Comparison of ENCODE assay signal across 8 cellular contexts in genomic region chr17:51153210-51154072, GRCh38. TPM values are rescaled to one million over a fixed set of nuclear protein-coding genes. Genes with fewer than 3 reads are reported as not detected.
A peak's percentile ranks its signal among the peaks of the same experiment; 100 is the strongest.
DNase-seq lines count a peak whose midpoint lies in the region; ATAC-seq and TF ChIP-seq lines count a peak whose summit lies in the region.

Gene NME1 (plus strand): TSS chr17:51153559. CDS start chr17:51155655, 2,096 bp downstream.

- no peak within 1 kb of the TSS for H3K27ac Mint-ChIP-seq in neural progenitor cell

- H3K36me3 ChIP-seq in HAP-1 (replicated peaks), result peaks cover 32% of the 10 kb centered on the region
- peaks cover 37% of the 10 kb centered on the region for H3K36me3 ChIP-seq in MG63
- H3K36me3 ChIP-seq in neural progenitor cell, result peaks cover 4% of the 10 kb centered on the region
- peaks cover 0 to 6% (median 0%) of the 10 kb centered on the region in 5 donors for H3K36me3 ChIP-seq in subcutaneous abdominal adipose tissue (ENCODE audit: control insufficient read depth in 5 of 5, insufficient read depth in 5 of 5, low read length in 5 of 5)

- no peaks in the 10 kb centered on the region for H3K9me3 Mint-ChIP-seq in neural progenitor cell

- no peaks in the 10 kb centered on the region for H4K20me1 ChIP-seq in neural progenitor cell (ENCODE audit: low read depth)

- peak within 1 kb of the TSS; percentile 86 for H3K4me2 ChIP-seq in neural progenitor cell

- H3K9ac ChIP-seq in neural progenitor cell, result peak within 1 kb of the TSS; percentile 75
- H3K9ac ChIP-seq in subcutaneous abdominal adipose tissue (ENCODE audit: low read length in 5 of 5), result peak within 1 kb of the TSS; percentile 64 to 92 (median 89)

- H3K79me2 ChIP-seq in neural progenitor cell (ENCODE audit: low read depth), result peaks cover 48% of the 10 kb centered on the region

- TF ChIP-seq CTCF in foreskin keratinocyte (conservative IDR thresholded peaks at IDR 0.05) (peak; percentile 99), neural progenitor cell (IDR thresholded peaks at IDR 0.05) (peak; percentile 91)

- H2AFZ ChIP-seq in neural progenitor cell (replicated peaks), result peak within 1 kb of the TSS; percentile 96

- H3K4me1 ChIP-seq in HAP-1 (peaks cover 13% of the 10 kb centered on the region), foreskin keratinocyte (no peaks in the 10 kb centered on the region), neural progenitor cell (peaks cover 16% of the 10 kb centered on the region), subcutaneous abdominal adipose tissue (ENCODE audit: control insufficient read depth in 5 of 5, insufficient read depth in 5 of 5, low read length in 5 of 5) (peaks cover 2 to 22% (median 19%) of the 10 kb centered on the region in 5 donors)

- H3F3A ChIP-seq in neural progenitor cell (ENCODE audit: low read depth), result peaks cover 12% of the 10 kb centered on the region

- H3K36me3 Mint-ChIP-seq in neural progenitor cell, result peaks cover 9% of the 10 kb centered on the region

- peak within 1 kb of the TSS; percentile 79 for H3K4me3 ChIP-seq in HAP-1
- H3K4me3 ChIP-seq in MG63, result peak within 1 kb of the TSS; percentile 78
- H3K4me3 ChIP-seq in neural progenitor cell, result peak within 1 kb of the TSS; percentile 71
- peak within 1 kb of the TSS; percentile 80 to 97 (median 89) for H3K4me3 ChIP-seq in subcutaneous abdominal adipose tissue (ENCODE audit: low read depth in 1 of 5, low read length in 5 of 5)

- H3K27me3 Mint-ChIP-seq in neural progenitor cell (ENCODE audit: insufficient read depth, low read depth), result no peaks in the 10 kb centered on the region

- ATAC-seq in foreskin keratinocyte, result peak; percentile 95

- peak within 1 kb of the TSS; percentile 82 for H3K27ac ChIP-seq in foreskin keratinocyte
- H3K27ac ChIP-seq in neural progenitor cell, result peak within 1 kb of the TSS; percentile 73
- peak within 1 kb of the TSS; percentile 97 for H3K27ac ChIP-seq in subcutaneous abdominal adipose tissue (ENCODE audit: low read depth, low read length)

- H3K27me3 ChIP-seq in HAP-1 (ENCODE audit: low read depth) (no peaks in the 10 kb centered on the region), MG63 (no peaks in the 10 kb centered on the region), foreskin keratinocyte (no peaks in the 10 kb centered on the region), neural progenitor cell (no peaks in the 10 kb centered on the region), subcutaneous abdominal adipose tissue (ENCODE audit: control insufficient read depth in 5 of 5, insufficient read depth in 4 of 5, low read length in 5 of 5) (no peaks in the 10 kb centered on the region)

- H3K9me3 ChIP-seq in HAP-1, result no peaks in the 10 kb centered on the region
- H3K9me3 ChIP-seq in MG63, result no peaks in the 10 kb centered on the region
- H3K9me3 ChIP-seq in neural progenitor cell (ENCODE audit: low read depth), result no peaks in the 10 kb centered on the region
- H3K9me3 ChIP-seq in subcutaneous abdominal adipose tissue (ENCODE audit: control insufficient read depth in 5 of 5, low read length in 5 of 5), result no peaks in the 10 kb centered on the region

- no peak within 1 kb of the TSS for H3K4me3 Mint-ChIP-seq in neural progenitor cell

- peaks cover 4% of the 10 kb centered on the region for H3K4me1 Mint-ChIP-seq in neural progenitor cell

- peak; percentile 98 for DNase-seq in GF-D8 (lab: John Stamatoyannopoulos, UW)
- DNase-seq in HAP-1 (ENCODE audit: low spot score in 2 of 2), result peak; percentile 96 to 100
- peak; percentile 98 for DNase-seq in MG63
- peak; percentile 100 for DNase-seq in SHP77 treated with DMSO at 0.1 percent for 48 hours (lab: John Stamatoyannopoulos, UW)
- peak; percentile 85 for DNase-seq in activated gamma-delta T cell (lab: John Stamatoyannopoulos, UW)
- peak; percentile 96 to 98 for DNase-seq in foreskin keratinocyte
- DNase-seq in neural progenitor cell (ENCODE audit: low spot score), result peak; percentile 98

- in situ Hi-C loops in HAP-1 (cut with MboI; ENCODE audit: low sequenced_read_pairs), result loop anchor here (5.0 to 10.0 kb wide), 2 partner anchors 151 to 289 kb away; partner anchors contain the start of gene TOB1

RNA-seq across cellular contexts. Expression of gene NME1, which starts in this region (rescaled TPM):
- total RNA-seq in MG63 (2014; rRNA removed; shearing (Covaris generic); ENCODE audit: low replicate concordance), result 786 and 881 TPM in 2 replicates
- 326 and 368 TPM in 2 replicates for total RNA-seq in foreskin keratinocyte
- 458 and 507 TPM in 2 replicates for polyA plus RNA-seq in foreskin keratinocyte
- total RNA-seq in neural progenitor cell (ENCODE audit: low replicate concordance), result 89.5 and 95.1 TPM in 2 replicates

Comparison
In these comparisons a context has a peak if more than half of its experiments do, and no peak if none do; other contexts are left out.
1. Peak in every context shown above with its lines: DNase-seq, ATAC-seq, H3K4me3 ChIP-seq and H3K27ac ChIP-seq.